Comparison of ENCODE assay signal across 1 cellular context in the genomic region with DNA sequence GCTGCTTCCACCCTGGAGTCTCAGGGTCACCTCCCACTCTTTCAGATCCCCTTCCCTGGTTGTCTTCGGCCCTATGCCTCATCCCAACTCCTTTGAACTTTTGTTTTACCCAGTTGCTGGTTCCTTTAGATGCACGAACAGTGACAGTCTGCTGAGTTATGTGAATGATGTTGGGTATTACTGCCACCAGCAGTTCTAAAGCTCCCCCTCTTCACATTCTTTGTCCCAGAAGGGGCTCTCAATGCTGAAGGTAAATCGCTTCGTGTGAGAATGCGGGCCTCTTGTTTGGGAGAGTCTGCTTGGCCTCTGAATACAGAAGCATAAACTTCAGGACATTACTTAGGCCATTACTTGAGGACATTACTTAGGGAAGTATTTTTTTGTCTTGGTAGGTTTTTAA.
TF ChIP-seq lines count a peak whose summit lies in the region.

No MANE protein-coding gene starts in this region.

TF ChIP-seq in IMR-90, 13 proteins besides CTCF, POLR2A, EP300 and RAD21 (continued from another document):
- TF ChIP-seq CEBPB (IDR thresholded peaks at IDR 0.05; ENCODE audit: low read depth, low read length) (no peak), MAFK (IDR thresholded peaks at IDR 0.05; ENCODE audit: low read depth, low read length) (no peak), SMC3 (IDR thresholded peaks at IDR 0.05; ENCODE audit: low read depth, low read length) (no peak), RCOR1 (IDR thresholded peaks at IDR 0.05; ENCODE audit: insufficient replicate concordance, low read length) (no peak), CHD1 (IDR thresholded peaks at IDR 0.05; ENCODE audit: low read depth, low read length) (no peak), BHLHE40 (IDR thresholded peaks at IDR 0.05; ENCODE audit: low read depth, low read length) (no peak), MAZ (IDR thresholded peaks at IDR 0.05; ENCODE audit: borderline replicate concordance, low read depth, low read length) (no peak)
